ENCODE assay signal across 1 cellular context in the genomic region with DNA sequence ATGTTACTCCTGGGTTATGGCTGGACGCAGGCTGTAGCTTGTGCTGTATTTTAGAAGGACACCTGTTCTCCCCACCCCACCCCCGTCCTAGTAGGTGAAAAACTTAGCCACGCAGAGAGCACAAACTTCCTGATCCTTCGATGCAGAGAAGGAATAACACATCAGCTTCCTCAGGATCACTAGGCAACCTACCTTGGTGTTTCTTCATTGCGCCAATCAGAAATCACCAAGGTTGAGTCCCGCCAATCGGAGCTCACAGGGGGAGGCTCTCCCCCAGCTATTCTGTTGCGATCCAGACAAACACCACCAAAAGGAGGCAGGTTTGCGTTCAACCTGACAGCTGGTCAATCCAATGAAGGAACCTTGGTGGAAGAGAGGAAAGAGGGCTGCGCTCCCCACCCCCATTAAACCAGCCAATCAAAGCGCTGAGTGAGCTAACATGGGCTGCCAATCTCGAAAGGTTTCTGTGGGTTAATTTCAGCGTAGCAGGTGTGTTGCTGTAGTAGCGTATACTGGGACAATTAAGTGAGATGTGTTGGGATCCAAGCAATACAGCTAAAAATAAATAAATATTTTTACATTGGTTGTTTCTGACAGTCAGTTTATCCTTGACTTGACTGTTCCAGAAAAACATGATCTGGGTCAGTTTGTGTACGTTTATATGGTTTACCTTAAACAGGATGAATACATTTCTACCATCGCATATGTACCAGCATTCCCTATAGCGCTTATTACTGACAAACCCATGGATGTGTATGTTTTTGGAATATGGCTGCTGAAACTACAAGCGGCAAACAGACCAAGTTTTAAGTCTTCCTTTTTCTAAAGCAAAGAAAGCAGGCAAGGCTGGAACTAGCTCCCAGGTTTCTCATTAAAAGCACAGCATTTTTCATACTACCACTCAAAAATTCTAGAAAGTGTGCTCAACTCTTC.
TF ChIP-seq lines count a peak whose summit lies in the region.

GOLPH3L (minus strand) TSS at position 160 of the 933 bp plus-strand sequence. CDS start 2,316 bp downstream, outside the sequence.

TF ChIP-seq in A549, 52 proteins besides CTCF, POLR2A, EP300 and RAD21 (continued from another document):
- TF ChIP-seq MYC (IDR thresholded peaks at IDR 0.05; ENCODE audit: borderline replicate concordance, low read length) (no peak), GATA3 (IDR thresholded peaks at IDR 0.05; ENCODE audit: borderline replicate concordance) (peak; percentile 9; the same call in 1 of the 2 replicates), CEBPB (IDR thresholded peaks at IDR 0.05) (no peak), RNF2 (IDR thresholded peaks at IDR 0.05; ENCODE audit: borderline replicate concordance, low read depth) (no peak), ZC3H11A (IDR thresholded peaks at IDR 0.05) (no peak), SREBF2 (IDR thresholded peaks at IDR 0.05) (no peak), NR3C1 (IDR thresholded peaks at IDR 0.05) (no peak), HMGXB4 (CRISPR knock-in tag; IDR thresholded peaks at IDR 0.05; ENCODE audit: borderline replicate concordance) (no peak), MAZ (IDR thresholded peaks at IDR 0.05; ENCODE audit: borderline replicate concordance, low read depth, low read length) (no peak), JUNB (IDR thresholded peaks at IDR 0.05) (no peak), ELK1 (IDR thresholded peaks at IDR 0.05; ENCODE audit: low read depth, low read length) (no peak), SMC3 (IDR thresholded peaks at IDR 0.05) (no peak), NPAS2 (CRISPR knock-in tag; IDR thresholded peaks at IDR 0.05; ENCODE audit: borderline replicate concordance) (no peak), FOXS1 (CRISPR knock-in tag; IDR thresholded peaks at IDR 0.05) (no peak), ESRRA (IDR thresholded peaks at IDR 0.05; ENCODE audit: borderline replicate concordance, low read length) (no peak), FOSB (CRISPR knock-in tag; IDR thresholded peaks at IDR 0.05) (no peak), HEYL (CRISPR knock-in tag; IDR thresholded peaks at IDR 0.05) (no peak), HOXB13 (CRISPR knock-in tag; IDR thresholded peaks at IDR 0.05; ENCODE audit: low read depth) (no peak), EHF (CRISPR knock-in tag; IDR thresholded peaks at IDR 0.05) (no peak), NFE2L2 (conservative IDR thresholded peaks at IDR 0.05; ENCODE audit: low read length) (no peak), USF2 (IDR thresholded peaks at IDR 0.05) (no peak), CHD4 (IDR thresholded peaks at IDR 0.05; ENCODE audit: borderline replicate concordance) (no peak), EHMT2 (IDR thresholded peaks at IDR 0.05; ENCODE audit: low read depth) (no peak), FOSL2 (IDR thresholded peaks at IDR 0.05) (no peak), FOSL2 (CRISPR knock-in tag; IDR thresholded peaks at IDR 0.05) (no peak), CBX2 (IDR thresholded peaks at IDR 0.05; ENCODE audit: borderline replicate concordance, low read depth) (no peak), MAFK (IDR thresholded peaks at IDR 0.05; ENCODE audit: partially characterized antibody) (peak; percentile 61), HOXA7 (CRISPR knock-in tag; IDR thresholded peaks at IDR 0.05) (0 out of 2 replicates have a peak, but pooled peaks have one; percentile 27), PHF8 (IDR thresholded peaks at IDR 0.05; ENCODE audit: borderline replicate concordance, low read depth) (peak; percentile 51; the same call in 1 of the 2 replicates), ZSCAN20 (CRISPR knock-in tag; IDR thresholded peaks at IDR 0.05) (no peak), PBX3 (IDR thresholded peaks at IDR 0.05) (peak; percentile 93), POLR2AphosphoS2 (conservative IDR thresholded peaks at IDR 0.05; ENCODE audit: low read length) (no peak), RARB (CRISPR knock-in tag; IDR thresholded peaks at IDR 0.05) (no peak), TP53 (CRISPR knock-in tag; IDR thresholded peaks at IDR 0.05) (no peak), HOXB5 (CRISPR knock-in tag; IDR thresholded peaks at IDR 0.05) (no peak), RFX5 (IDR thresholded peaks at IDR 0.05) (peak; percentile 89), HDAC2 (IDR thresholded peaks at IDR 0.05) (no peak), ZNF302 (CRISPR knock-in tag; IDR thresholded peaks at IDR 0.05) (no peak)
- TF ChIP-seq, protein P1, sequence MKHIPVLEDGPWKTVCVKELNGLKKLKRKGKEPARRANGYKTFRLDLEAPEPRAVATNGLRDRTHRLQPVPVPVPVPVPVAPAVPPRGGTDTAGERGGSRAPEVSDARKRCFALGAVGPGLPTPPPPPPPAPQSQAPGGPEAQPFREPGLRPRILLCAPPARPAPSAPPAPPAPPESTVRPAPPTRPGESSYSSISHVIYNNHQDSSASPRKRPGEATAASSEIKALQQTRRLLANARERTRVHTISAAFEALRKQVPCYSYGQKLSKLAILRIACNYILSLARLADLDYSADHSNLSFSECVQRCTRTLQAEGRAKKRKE (CRISPR knock-in tag; IDR thresholded peaks at IDR 0.05; ENCODE audit: low read depth): no peak
